ENCODE assay signal across 24 cellular contexts in the genomic region with DNA sequence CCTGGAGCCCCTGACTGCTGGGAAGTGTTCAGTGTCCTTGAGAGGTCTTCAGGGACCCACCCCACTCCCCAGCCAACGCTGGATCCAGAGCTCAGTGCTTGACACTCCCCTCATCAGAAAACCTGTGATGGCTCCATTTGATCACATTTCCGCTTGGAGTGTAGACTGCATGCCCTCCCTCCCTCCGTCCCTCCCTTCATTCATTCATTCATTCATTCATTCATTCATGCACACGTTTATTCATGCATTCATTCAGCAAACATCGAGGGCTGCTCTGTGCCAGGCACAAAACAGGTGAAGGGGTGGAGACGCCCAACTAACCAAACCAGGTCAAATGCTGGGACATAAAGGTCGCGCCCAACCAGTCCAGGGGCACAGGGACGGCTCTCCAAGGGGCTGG. TPM values are rescaled to one million over a fixed set of nuclear protein-coding genes. Genes with fewer than 3 reads are reported as not detected.
DNase-seq lines count a peak whose midpoint lies in the region; ATAC-seq, FAIRE-seq and TF ChIP-seq lines count a peak whose summit lies in the region.
"Had no signal": no experiment of that assay in that cellular context is flagged by ENCODE, and none has a peak within 500 bp of the region (broad histone marks: within the 10 kb centered on the region; RNA-seq: fewer than 3 reads in every experiment).

No MANE protein-coding gene starts in this region.

- H3K27me3 ChIP-seq in OCI-LY1 (ENCODE audit: insufficient read depth, low read length): no peaks in the 10 kb centered on the region
- 0 out of 5 replicates have a peak, but pooled peaks cover 0 to 6% of the 10 kb centered on the region in 2 experiments for H3K27me3 ChIP-seq in K562 (ENCODE audit: control insufficient read depth in 2 of 2, insufficient read depth in 2 of 2, low read length in 2 of 2)

- TF ChIP-seq CTCF in OCI-LY1 (IDR thresholded peaks at IDR 0.05; ENCODE audit: low read length) (no peak), K562 (IDR thresholded peaks at IDR 0.05 in 2 of 3, conservative IDR thresholded peaks at IDR 0.05 in 1 of 3; ENCODE audit: insufficient read depth in 2 of 3, low read depth in 1 of 3, low read length in 3 of 3) (no peak)

- H3K9me1 ChIP-seq in K562 (ENCODE audit: control insufficient read depth, insufficient read depth, low read length): no peaks in the 10 kb centered on the region

- CTCF ChIA-PET in activated naive CD4-positive, alpha-beta T cell treated with anti-CD3 and anti-CD28 coated beads, Interleukin-2, amount 10 ng/mL, durations not matched to agents 7 days and 5 days (lab: Charles Lee): interaction anchor here (0.6 to 1.3 kb wide), 2 partner anchors 28 to 49 kb away, joined by 3 read pairs; no protein-coding TSS in a partner anchor
- CTCF ChIA-PET in K562 (lab: Yijun Ruan, JAX; ENCODE audit: low intra/inter-chr PET ratio): interaction anchor here (0.6 kb wide), 1 partner anchor 129 kb away, joined by 3 read pairs; no protein-coding TSS in a partner anchor

- POLR2A ChIA-PET in K562 (lab: Yijun Ruan, JAX): interaction anchor here (0.6 to 4.0 kb wide), 3 partner anchors 11 to 565 kb away, joined by 3 to 25 read pairs (median 3); partner anchors contain the start of gene PGLS

- no peak overlapping the region for H3K4me3 Mint-ChIP-seq in activated naive CD4-positive, alpha-beta T cell treated with anti-CD3 and anti-CD28 coated beads, Interleukin-2, amount 10 ng/mL, durations not matched to agents 7 days and 5 days
- peak overlapping the region; percentile 19 for H3K4me3 Mint-ChIP-seq in stimulated activated memory B cell treated with anti-CD40 and anti-IgM and Interleukin-4, amounts not matched to agents 10 μg/mL and 1 μg/mL and 100 μg/mL, for 72 hours
- H3K4me3 Mint-ChIP-seq: GM23338 had no signal

- WGBS in K562 (ENCODE audit: insufficient coverage, low coverage, missing lambda C conversion rate): 60% methylated on average over 6 of the region's 9 CpGs

- no peaks in the 10 kb centered on the region for H3K79me2 ChIP-seq in OCI-LY1 (ENCODE audit: insufficient read depth, low read length)
- H3K79me2 ChIP-seq in K562 (ENCODE audit: control insufficient read depth, insufficient read depth, low read length): no peaks in the 10 kb centered on the region

- in situ Hi-C loops in K562 (cut with MboI): no loop called here

- peak overlapping the region; percentile 55 for H3K27ac Mint-ChIP-seq in activated naive CD4-positive, alpha-beta T cell treated with anti-CD3 and anti-CD28 coated beads, Interleukin-2, amount 10 ng/mL, durations not matched to agents 7 days and 5 days
- peak overlapping the region in 1 of 2 donors; percentile 82 for H3K27ac Mint-ChIP-seq in activated naive CD4-positive, alpha-beta T cell treated with anti-CD3 and anti-CD28 coated beads, Interleukin-2, amount 50 U/mL, for 72 hours
- peak overlapping the region; percentile 76 for H3K27ac Mint-ChIP-seq in stimulated activated memory B cell treated with anti-CD40 and anti-IgM and Interleukin-4, amounts not matched to agents 10 μg/mL and 1 μg/mL and 100 μg/mL, for 72 hours
- H3K27ac Mint-ChIP-seq: GM23338 had no signal

- H3F3A ChIP-seq in OCI-LY1 (ENCODE audit: insufficient read depth, low read length): no peaks in the 10 kb centered on the region

- peaks cover 51% of the 10 kb centered on the region for H3K27me3 Mint-ChIP-seq in activated naive CD4-positive, alpha-beta T cell treated with anti-CD3 and anti-CD28 coated beads, Interleukin-2, amount 10 ng/mL, durations not matched to agents 7 days and 5 days
- no peaks in the 10 kb centered on the region for H3K27me3 Mint-ChIP-seq in stimulated activated memory B cell treated with anti-CD40 and anti-IgM and Interleukin-4, amounts not matched to agents 10 μg/mL and 1 μg/mL and 100 μg/mL, for 72 hours

- no peak overlapping the region for H3K4me2 ChIP-seq in OCI-LY1 (ENCODE audit: low read length)
- H3K4me2 ChIP-seq in K562 (ENCODE audit: insufficient read depth, low read length): no peak overlapping the region
- H3K4me2 ChIP-seq: GM23338 had no signal

- no peak for DNase-seq in activated naive CD4-positive, alpha-beta T cell treated with anti-CD3 and anti-CD28 coated beads, Interleukin-2, amount 10 ng/mL, durations not matched to agents 7 days and 5 days
- no peak for DNase-seq in activated naive CD4-positive, alpha-beta T cell treated with anti-CD3 and anti-CD28 coated beads, Interleukin-2, amount 50 U/mL, for 72 hours (ENCODE audit: low spot score in 2 of 2)
- DNase-seq in K562 (ENCODE audit: extremely low read depth in 1 of 4, low spot score in 3 of 4) (no peak), putamen (ENCODE audit: low spot score) (no peak)
- DNase-seq: C1 segment of cervical spinal cord, DMS79 treated with DMSO at 0.1 percent for 48 hours, KBM-7, NCI-H1105 treated with DMSO at 0.1 percent for 48 hours, NCI-H1694, NCI-H2107, NCI-H510A, NCI-H748 treated with DMSO at 0.1 percent for 48 hours, PC-3, RPMI8226, SIG-M5 had no signal

- peaks cover 11% of the 10 kb centered on the region for H3K36me3 ChIP-seq in OCI-LY1 (ENCODE audit: insufficient read depth, low read length)
- no peaks in the 10 kb centered on the region; the same call in 2 of the 3 replicates for H3K36me3 ChIP-seq in K562 (ENCODE audit: control insufficient read depth, insufficient read depth, low read length)

- H3K4me3 ChIP-seq in OCI-LY1 (ENCODE audit: low read depth, low read length, poor library complexity, severe bottlenecking): no peak overlapping the region
- no peak overlapping the region for H3K4me3 ChIP-seq in K562
- H3K4me3 ChIP-seq: GM23338 had no signal

- no peak overlapping the region for H2AFZ ChIP-seq in OCI-LY1 (ENCODE audit: low read length)
- no peak overlapping the region for H2AFZ ChIP-seq in K562 (ENCODE audit: low read depth, low read length)
- H2AFZ ChIP-seq: GM23338 had no signal

- no TSS peak for BruUV-seq in K562 (replicated peaks; lab: Mats Ljungman, UMichigan)

- intact Hi-C loops in K562 (cut with micrococcal nuclease): no loop called here

- H3K27ac ChIP-seq in OCI-LY1 (ENCODE audit: low read depth, low read length, poor library complexity, severe bottlenecking) (peak overlapping the region; percentile 90), K562 (ENCODE audit: extremely low read depth, low read depth, low read length) (no peak overlapping the region)

- no peak for TF ChIP-seq POLR2A in K562 (conservative IDR thresholded peaks at IDR 0.05)

- H3K4me1 ChIP-seq in OCI-LY1 (ENCODE audit: insufficient read depth, low read length, severe bottlenecking) (peaks cover 46% of the 10 kb centered on the region), K562 (replicated peaks in 1 of 2; ENCODE audit: control insufficient read depth in 2 of 2, insufficient read depth in 2 of 2, low read length in 2 of 2) (peaks cover 3 to 25% of the 10 kb centered on the region in 2 experiments; a peak in 2 of 5 replicates)

- H4K20me1 ChIP-seq in OCI-LY1 (ENCODE audit: insufficient read depth, low read length): no peaks in the 10 kb centered on the region
- H4K20me1 ChIP-seq in K562 (replicated peaks; ENCODE audit: control insufficient read depth, insufficient read depth, low read length): no peaks in the 10 kb centered on the region

- no peak for TF ChIP-seq EP300 in K562 (IDR thresholded peaks at IDR 0.05; ENCODE audit: low read length)

- no peak for TF ChIP-seq RAD21 in K562 (CRISPR knock-in tag; conservative IDR thresholded peaks at IDR 0.05 in 1 of 2, IDR thresholded peaks at IDR 0.05 in 1 of 2)

- peaks cover 13% of the 10 kb centered on the region for H3K36me3 Mint-ChIP-seq in activated naive CD4-positive, alpha-beta T cell treated with anti-CD3 and anti-CD28 coated beads, Interleukin-2, amount 10 ng/mL, durations not matched to agents 7 days and 5 days
- H3K36me3 Mint-ChIP-seq in activated naive CD4-positive, alpha-beta T cell treated with anti-CD3 and anti-CD28 coated beads, Interleukin-2, amount 50 U/mL, for 72 hours: peaks cover 0 to 9% of the 10 kb centered on the region in 2 donors
- H3K36me3 Mint-ChIP-seq in stimulated activated memory B cell treated with anti-CD40 and anti-IgM and Interleukin-4, amounts not matched to agents 10 μg/mL and 1 μg/mL and 100 μg/mL, for 72 hours: peaks cover 29% of the 10 kb centered on the region

- no peaks in the 10 kb centered on the region for H3K9me3 ChIP-seq in OCI-LY1 (ENCODE audit: low read length)
- H3K9me3 ChIP-seq in K562 (replicated peaks; ENCODE audit: control insufficient read depth, insufficient read depth, low read depth, low read length): no peaks in the 10 kb centered on the region

- no peaks in the 10 kb centered on the region for H3K9me2 ChIP-seq in OCI-LY1 (ENCODE audit: low read depth, low read length)

- no peak for ATAC-seq in activated naive CD4-positive, alpha-beta T cell treated with anti-CD3 and anti-CD28 coated beads, Interleukin-2, amount 50 U/mL, for 72 hours
- ATAC-seq in K562 (no peak), HG02763 (IDR thresholded peaks at IDR 0.05; ENCODE audit: unreplicated experiment) (no peak), HG03565 (IDR thresholded peaks at IDR 0.05; ENCODE audit: unreplicated experiment) (no peak)
- ATAC-seq in stimulated activated memory B cell treated with anti-CD40 and anti-IgM and Interleukin-4, amounts not matched to agents 10 μg/mL and 1 μg/mL and 100 μg/mL, for 72 hours: no peak
- ATAC-seq: GM23338, HCT116, PC-3 had no signal

- no peak for FAIRE-seq in K562 (lab: Jason Lieb, UNC)
- FAIRE-seq: D721Med, G401.6, GM19239 had no signal

- H3K9ac ChIP-seq in OCI-LY1 (ENCODE audit: low read length) (no peak overlapping the region), K562 (ENCODE audit: insufficient read depth in 1 of 2, low read depth in 2 of 2, low read length in 2 of 2) (peak overlapping the region in 1 of 2 experiments; percentile 71; a peak in 1 of 4 replicates)

- peaks cover 40% of the 10 kb centered on the region for H3K4me1 Mint-ChIP-seq in activated naive CD4-positive, alpha-beta T cell treated with anti-CD3 and anti-CD28 coated beads, Interleukin-2, amount 10 ng/mL, durations not matched to agents 7 days and 5 days
- H3K4me1 Mint-ChIP-seq in stimulated activated memory B cell treated with anti-CD40 and anti-IgM and Interleukin-4, amounts not matched to agents 10 μg/mL and 1 μg/mL and 100 μg/mL, for 72 hours: peaks cover 79% of the 10 kb centered on the region
- H3K4me1 Mint-ChIP-seq: GM23338 had no signal

- peaks cover 8% of the 10 kb centered on the region for H3K9me3 Mint-ChIP-seq in activated naive CD4-positive, alpha-beta T cell treated with anti-CD3 and anti-CD28 coated beads, Interleukin-2, amount 10 ng/mL, durations not matched to agents 7 days and 5 days
- peaks cover 0 to 10% of the 10 kb centered on the region in 2 donors for H3K9me3 Mint-ChIP-seq in activated naive CD4-positive, alpha-beta T cell treated with anti-CD3 and anti-CD28 coated beads, Interleukin-2, amount 50 U/mL, for 72 hours
- peaks cover 6% of the 10 kb centered on the region for H3K9me3 Mint-ChIP-seq in stimulated activated memory B cell treated with anti-CD40 and anti-IgM and Interleukin-4, amounts not matched to agents 10 μg/mL and 1 μg/mL and 100 μg/mL, for 72 hours

RNA-seq across cellular contexts. Expression of gene PGLS, which starts 13.7 kb away (rescaled TPM):
- 10 to 100 TPM; 50.3 to 70.6 TPM for total RNA-seq in activated naive CD4-positive, alpha-beta T cell treated with anti-CD3 and anti-CD28 coated beads, Interleukin-2, amount 50 U/mL, for 72 hours
- 25.8 and 59.8 TPM in 2 replicates for total RNA-seq in K562 (2011; cell fraction: chromatin; rRNA removed; ENCODE audit: low replicate concordance)
- 50.9 and 57.9 TPM in 2 replicates for total RNA-seq in K562 (2011; cell fraction: nucleolus; rRNA removed)
- total RNA-seq in K562 (2011; cell fraction: nucleoplasm; rRNA removed): 34.4 and 35.8 TPM in 2 replicates
- total RNA-seq in K562 (2014; rRNA removed) (38.1 and 42.4 TPM in 2 replicates), K562 (2014; rRNA removed; fragmentation: Illumina TruSeq; extraction: Trizol) (5.7 and 10.9 TPM in 2 replicates), K562 (2015; rRNA removed; fragmentation: Illumina TruSeq; extraction: Trizol) (27.7 and 31.0 TPM in 2 replicates), K562 (2021) (61.1 and 65.5 TPM in 2 replicates)
- polyA plus RNA-seq in K562 (2011; rRNA removed) (21.2 and 39.4 TPM in 2 replicates), K562 (2014; fragmentation: Illumina TruSeq; extraction: Trizol) (23.7 and 27.1 TPM in 2 replicates), K562 (2014; fragmentation: Nextera tagmentation; extraction: Ambion mirVana) (1 to 10 TPM in 1 of 2 experiments, under 1 TPM in 1; 0.79 to 1.1 TPM), K562 (2014; rRNA removed) (51.7 and 52.6 TPM in 2 replicates)
- 57.8 and 119 TPM in 2 replicates for polyA plus RNA-seq in K562 (2011; cell fraction: cytosol; rRNA removed)
- polyA plus RNA-seq in K562 (2011; cell fraction: nucleus; rRNA removed): 39.0 and 56.0 TPM in 2 replicates
- 40.4 and 112 TPM in 2 replicates for polyA plus RNA-seq in K562 (2012)
- 13.2 and 17.5 TPM in 2 replicates for polyA minus RNA-seq in K562 (2011; rRNA and poly(A)+ RNA removed)
- polyA minus RNA-seq in K562 (2011; cell fraction: cytosol; rRNA and poly(A)+ RNA removed): 28.4 and 35.0 TPM in 2 replicates
- polyA minus RNA-seq in K562 (2011; cell fraction: nucleus; rRNA and poly(A)+ RNA removed): 23.0 and 27.4 TPM in 2 replicates

RNA-seq across cellular contexts. Expression of gene COLGALT1, which starts 30.3 kb away (rescaled TPM):
- 10 to 100 TPM; 39.2 to 64.7 TPM for total RNA-seq in activated naive CD4-positive, alpha-beta T cell treated with anti-CD3 and anti-CD28 coated beads, Interleukin-2, amount 50 U/mL, for 72 hours
- 106 and 273 TPM in 2 replicates for total RNA-seq in K562 (2011; cell fraction: chromatin; rRNA removed; ENCODE audit: low replicate concordance)
- 296 and 314 TPM in 2 replicates for total RNA-seq in K562 (2011; cell fraction: nucleolus; rRNA removed)
- 215 and 219 TPM in 2 replicates for total RNA-seq in K562 (2011; cell fraction: nucleoplasm; rRNA removed)
- total RNA-seq in K562 (2014; rRNA removed) (82.6 and 90.5 TPM in 2 replicates), K562 (2014; rRNA removed; fragmentation: Illumina TruSeq; extraction: Trizol) (35.5 and 50.0 TPM in 2 replicates), K562 (2015; rRNA removed; fragmentation: Illumina TruSeq; extraction: Trizol) (64.3 and 64.8 TPM in 2 replicates), K562 (2021) (119 TPM in 2 replicates)
- polyA plus RNA-seq in K562 (2011; rRNA removed) (114 and 144 TPM in 2 replicates), K562 (2014; fragmentation: Illumina TruSeq; extraction: Trizol) (84.8 and 97.0 TPM in 2 replicates), K562 (2014; fragmentation: Nextera tagmentation; extraction: Ambion mirVana) (10 to 100 TPM in 1 of 2 experiments, 1 to 10 TPM in 1; 4.9 to 18.1 TPM), K562 (2014; rRNA removed) (86.0 and 87.5 TPM in 2 replicates)
- polyA plus RNA-seq in K562 (2011; cell fraction: cytosol; rRNA removed): 128 and 182 TPM in 2 replicates
- polyA plus RNA-seq in K562 (2011; cell fraction: nucleus; rRNA removed): 207 and 344 TPM in 2 replicates
- 78.2 and 109 TPM in 2 replicates for polyA plus RNA-seq in K562 (2012)
- 78.1 and 108 TPM in 2 replicates for polyA minus RNA-seq in K562 (2011; rRNA and poly(A)+ RNA removed)
- 89.7 and 127 TPM in 2 replicates for polyA minus RNA-seq in K562 (2011; cell fraction: cytosol; rRNA and poly(A)+ RNA removed)
- polyA minus RNA-seq in K562 (2011; cell fraction: nucleus; rRNA and poly(A)+ RNA removed): 32.6 and 43.8 TPM in 2 replicates

RNA-seq across cellular contexts. Expression of gene SLC27A1, which starts 54.8 kb away (rescaled TPM):
- 1 to 10 TPM; 5.8 to 6.3 TPM for total RNA-seq in activated naive CD4-positive, alpha-beta T cell treated with anti-CD3 and anti-CD28 coated beads, Interleukin-2, amount 50 U/mL, for 72 hours
- total RNA-seq in K562 (2011; cell fraction: chromatin; rRNA removed; ENCODE audit: low replicate concordance): 4.5 and 13.1 TPM in 2 replicates
- 8.3 and 9.1 TPM in 2 replicates for total RNA-seq in K562 (2011; cell fraction: nucleolus; rRNA removed)
- total RNA-seq in K562 (2011; cell fraction: nucleoplasm; rRNA removed): 5.7 and 7.9 TPM in 2 replicates
- 1.9 and 2.8 TPM in 2 replicates for total RNA-seq in K562 (2014; rRNA removed)
- total RNA-seq in K562 (2014; rRNA removed; fragmentation: Illumina TruSeq; extraction: Trizol): 0.38 and 0.44 TPM in 2 replicates
- total RNA-seq in K562 (2015; rRNA removed; fragmentation: Illumina TruSeq; extraction: Trizol): 0.79 and 1.0 TPM in 2 replicates
- total RNA-seq in K562 (2021): 1.6 and 2.0 TPM in 2 replicates
- polyA plus RNA-seq in K562 (2011; rRNA removed): 1.4 and 1.7 TPM in 2 replicates
- 1.8 and 3.5 TPM in 2 replicates for polyA plus RNA-seq in K562 (2011; cell fraction: cytosol; rRNA removed)
- polyA plus RNA-seq in K562 (2011; cell fraction: nucleus; rRNA removed): 7.2 and 8.8 TPM in 2 replicates
- polyA plus RNA-seq in K562 (2012): 1.8 and 4.7 TPM in 2 replicates
- 1.1 and 1.3 TPM in 2 replicates for polyA plus RNA-seq in K562 (2014; fragmentation: Illumina TruSeq; extraction: Trizol)
- polyA plus RNA-seq in K562 (2014; fragmentation: Nextera tagmentation; extraction: Ambion mirVana): under 1 TPM; 0.06 to 0.10 TPM
- polyA plus RNA-seq in K562 (2014; rRNA removed): 2.0 and 3.0 TPM in 2 replicates
- 0.81 and 0.84 TPM in 2 replicates for polyA minus RNA-seq in K562 (2011; rRNA and poly(A)+ RNA removed)
- 2.1 and 3.7 TPM in 2 replicates for polyA minus RNA-seq in K562 (2011; cell fraction: cytosol; rRNA and poly(A)+ RNA removed)
- 1.8 and 1.9 TPM in 2 replicates for polyA minus RNA-seq in K562 (2011; cell fraction: nucleus; rRNA and poly(A)+ RNA removed)
